11 cellular contexts compared by ENCODE assay signal in genomic region chr1:224175615-224176014, GRCh38. TPM values are rescaled to one million over a fixed set of nuclear protein-coding genes. Genes with fewer than 3 reads are reported as not detected.
A peak's percentile ranks its signal among the peaks of the same experiment; 100 is the strongest.
DNase-seq lines count a peak whose midpoint lies in the region; ATAC-seq and TF ChIP-seq lines count a peak whose summit lies in the region.
"Had no signal": no experiment of that assay in that cellular context is flagged by ENCODE, and none has a peak within 500 bp of the region (broad histone marks: within the 10 kb centered on the region; RNA-seq: fewer than 3 reads in every experiment).

No MANE protein-coding gene starts in this region.

- WGBS in upper lobe of left lung, 2 donors: 23 to 33% methylated on average over 18 to 21 of the region's 21 CpGs

- no peaks in the 10 kb centered on the region for H3K27me3 ChIP-seq in upper lobe of left lung

- H3K27ac Mint-ChIP-seq in brain: peak overlapping the region in 2 of 5 experiments; percentile 52 to 92
- H3K27ac Mint-ChIP-seq: activated B cell treated with CpG ODN at 0.5 μM for 24 hours; effector memory CD8-positive, alpha-beta T cell had no signal

- ATAC-seq in left lobe of liver (peak; percentile 66), upper lobe of left lung (ENCODE audit: low FRiP score in 2 of 2) (peak; percentile 75 to 80), HG02763 (IDR thresholded peaks at IDR 0.05; ENCODE audit: unreplicated experiment) (no peak)
- ATAC-seq: effector memory CD8-positive, alpha-beta T cell had no signal

- H3K9me3 Mint-ChIP-seq in brain: peaks cover 2 to 7% (median 4%) of the 10 kb centered on the region in 5 experiments
- H3K9me3 Mint-ChIP-seq: effector memory CD8-positive, alpha-beta T cell had no signal

- H3K4me1 Mint-ChIP-seq in brain: peaks cover 8% of the 10 kb centered on the region

- TF ChIP-seq POLR2A in upper lobe of left lung (IDR thresholded peaks at IDR 0.05): no peak

- no peaks in the 10 kb centered on the region for H3K9me3 ChIP-seq in upper lobe of left lung
- H3K9me3 ChIP-seq: BLaER1 treated with 17β-estradiol and CSF1 and Interleukin-3, amounts not matched to agents 10 nM and 100 nM had no signal

- no peak overlapping the region for H3K27ac ChIP-seq in upper lobe of left lung
- H3K27ac ChIP-seq: BLaER1 treated with 17β-estradiol and CSF1 and Interleukin-3, amounts not matched to agents 10 nM and 100 nM had no signal

- TF ChIP-seq EP300 in upper lobe of left lung (IDR thresholded peaks at IDR 0.05): no peak

- H3K4me3 ChIP-seq in upper lobe of left lung: no peak overlapping the region
- H3K4me3 ChIP-seq: BLaER1 treated with 17β-estradiol and CSF1 and Interleukin-3, amounts not matched to agents 10 nM and 100 nM had no signal

- peaks cover 0 to 5% (median 2%) of the 10 kb centered on the region in 4 donors for H3K4me1 ChIP-seq in upper lobe of left lung

- no peaks in the 10 kb centered on the region for H3K36me3 ChIP-seq in upper lobe of left lung
- H3K36me3 ChIP-seq: BLaER1 treated with 17β-estradiol and CSF1 and Interleukin-3, amounts not matched to agents 10 nM and 100 nM had no signal

- peaks cover 3% of the 10 kb centered on the region for H3K27me3 Mint-ChIP-seq in brain
- H3K27me3 Mint-ChIP-seq: effector memory CD8-positive, alpha-beta T cell had no signal

- no peak for TF ChIP-seq CTCF in brain (conservative IDR thresholded peaks at IDR 0.05)
- TF ChIP-seq CTCF in upper lobe of left lung (IDR thresholded peaks at IDR 0.05): no peak

- DNase-seq in activated naive CD4-positive, alpha-beta T cell treated with Interleukin-2 at 50 U/mL for 16 hours: peak; percentile 40
- no peak for DNase-seq in activated naive CD4-positive, alpha-beta T cell (lab: John Stamatoyannopoulos, UW)
- DNase-seq in left lobe of liver (ENCODE audit: low spot score) (peak; percentile 45), upper lobe of left lung (peak in 1 of 2 donors; percentile 85), COLO668 (lab: John Stamatoyannopoulos, UW; ENCODE audit: unreplicated experiment) (no peak)
- DNase-seq in stimulated activated CD4-positive, alpha-beta T cell treated with anti-CD3 and anti-CD28 coated beads, Interleukin-12 subunit alpha, Interleukin-12 subunit beta, amount 100 ng/mL, for 4 hours: no peak
- DNase-seq: activated B cell treated with CpG ODN at 0.5 μM for 24 hours; effector memory CD8-positive, alpha-beta T cell had no signal

- H3K36me3 Mint-ChIP-seq in brain: no peaks in the 10 kb centered on the region

- peak overlapping the region; percentile 63 to 76 (median 64) for H3K4me3 Mint-ChIP-seq in brain
- H3K4me3 Mint-ChIP-seq: activated B cell treated with CpG ODN at 0.5 μM for 24 hours; effector memory CD8-positive, alpha-beta T cell had no signal

RNA-seq across cellular contexts. Expression of gene DEGS1, which starts 7.4 kb away (rescaled TPM):
- polyA plus RNA-seq in brain (ENCODE audit: insufficient read depth, low read depth, low replicate concordance): 47.3 TPM
- 17.2 TPM for total RNA-seq in left lobe of liver
- total RNA-seq in upper lobe of left lung: 10 to 100 TPM; 24.3 to 79.2 (median 67.4) TPM

Comparison
In these comparisons a context has a peak if more than half of its experiments do, and no peak if none do; other contexts are left out.
1. DNase-seq: peak in activated naive CD4-positive, alpha-beta T cell treated with Interleukin-2 at 50 U/mL for 16 hours (single experiment) and left lobe of liver (single experiment); none in activated naive CD4-positive, alpha-beta T cell (0 of 4), COLO668 (single experiment) and stimulated activated CD4-positive, alpha-beta T cell treated with anti-CD3 and anti-CD28 coated beads, Interleukin-12 subunit alpha, Interleukin-12 subunit beta, amount 100 ng/mL, for 4 hours (single experiment).